8 cellular contexts compared by ENCODE assay signal in genomic region chr11:128956401-128957203, GRCh38. TPM values are rescaled to one million over a fixed set of nuclear protein-coding genes. Genes with fewer than 3 reads are reported as not detected.
A peak's percentile ranks its signal among the peaks of the same experiment; 100 is the strongest.
DNase-seq lines count a peak whose midpoint lies in the region; ATAC-seq and TF ChIP-seq lines count a peak whose summit lies in the region.

No MANE protein-coding gene starts in this region.

- peaks cover 18% of the 10 kb centered on the region for H3K27me3 ChIP-seq in adipocyte (replicated peaks; ENCODE audit: control insufficient read depth, insufficient read depth, low read length)
- peaks cover 29% of the 10 kb centered on the region for H3K27me3 ChIP-seq in left ventricle myocardium inferior (ENCODE audit: low read depth)

- peaks cover 9% of the 10 kb centered on the region for H3K4me1 ChIP-seq in adipocyte (ENCODE audit: control insufficient read depth, insufficient read depth, low read length)
- H3K4me1 ChIP-seq in left ventricle myocardium inferior = no peaks in the 10 kb centered on the region

- H3K4me3 ChIP-seq in adipocyte (ENCODE audit: low read length) (no peak overlapping the region), left ventricle myocardium inferior (no peak overlapping the region)

- H3K27ac ChIP-seq in left ventricle myocardium inferior (replicated peaks) = no peak overlapping the region

- no peak overlapping the region for H3K9ac ChIP-seq in adipocyte (ENCODE audit: low read length)

- intact Hi-C loops in left ventricle myocardium inferior (cut with micrococcal nuclease) = loop anchor here (2.0 kb wide), 1 partner anchor 72 kb away; no protein-coding TSS in a partner anchor

- TF ChIP-seq CTCF in AG09319 (IDR thresholded peaks at IDR 0.05; ENCODE audit: low read depth, low read length) (peak; percentile 64), GM12873 (IDR thresholded peaks at IDR 0.05; ENCODE audit: insufficient read depth, low read depth, low read length, missing control alignments) (peak; percentile 68), left ventricle myocardium inferior (IDR thresholded peaks at IDR 0.05; ENCODE audit: borderline replicate concordance) (peak; percentile 77)

- ATAC-seq in HG03175 (IDR thresholded peaks at IDR 0.05; ENCODE audit: unreplicated experiment) = peak; percentile 61

- no peaks in the 10 kb centered on the region for H3K9me3 ChIP-seq in adipocyte (ENCODE audit: control insufficient read depth, low read length)
- H3K9me3 ChIP-seq in left ventricle myocardium inferior (replicated peaks) = no peaks in the 10 kb centered on the region

- peak; percentile 34 for DNase-seq in AG09319 (ENCODE audit: extremely low read depth, low read depth)
- DNase-seq in NCI-H2196 treated with DMSO at 0.1 percent for 48 hours (lab: John Stamatoyannopoulos, UW; ENCODE audit: unreplicated experiment) = peak; percentile 41
- peak; percentile 91 for DNase-seq in adipocyte (ENCODE audit: low read depth)
- no peak for DNase-seq in left ventricle myocardium inferior
- DNase-seq in retina = peak; percentile 71
- DNase-seq in effector CD8-positive, alpha-beta T cell (lab: John Stamatoyannopoulos, UW) = no peak

- no peaks in the 10 kb centered on the region for H3K36me3 ChIP-seq in adipocyte (ENCODE audit: control insufficient read depth, insufficient read depth, low read length, severe bottlenecking)
- H3K36me3 ChIP-seq in left ventricle myocardium inferior = no peaks in the 10 kb centered on the region

RNA-seq across cellular contexts. Expression of gene TP53AIP1, which starts 13.9 kb away (rescaled TPM):
- total RNA-seq in left ventricle myocardium inferior = not detected

Comparison
In these comparisons a context has a peak if more than half of its experiments do, and no peak if none do; other contexts are left out.
1. DNase-seq: peak in AG09319 (single experiment), NCI-H2196 treated with DMSO at 0.1 percent for 48 hours (single experiment), adipocyte (single experiment) and retina (single experiment); none in left ventricle myocardium inferior (single experiment) and effector CD8-positive, alpha-beta T cell (single experiment).
2. Peak in every context shown above with its lines, with median percentiles within 50 percentile points of each other: CTCF ChIP-seq.